Comparison of ENCODE assay signal across 1 cellular context in genomic region chr13:29508874-29509249, GRCh38.
TF ChIP-seq lines count a peak whose summit lies in the region.

No MANE protein-coding gene starts in this region.

TF ChIP-seq in K562, 482 proteins besides CTCF, POLR2A, EP300 and RAD21 (continued from another document):
- TF ChIP-seq TSHZ1 (CRISPR knock-in tag; IDR thresholded peaks at IDR 0.05) (no peak), DMBX1 (CRISPR knock-in tag; IDR thresholded peaks at IDR 0.05; ENCODE audit: borderline replicate concordance) (no peak)
